ENCODE assay signal across 1 cellular context in the genomic region with DNA sequence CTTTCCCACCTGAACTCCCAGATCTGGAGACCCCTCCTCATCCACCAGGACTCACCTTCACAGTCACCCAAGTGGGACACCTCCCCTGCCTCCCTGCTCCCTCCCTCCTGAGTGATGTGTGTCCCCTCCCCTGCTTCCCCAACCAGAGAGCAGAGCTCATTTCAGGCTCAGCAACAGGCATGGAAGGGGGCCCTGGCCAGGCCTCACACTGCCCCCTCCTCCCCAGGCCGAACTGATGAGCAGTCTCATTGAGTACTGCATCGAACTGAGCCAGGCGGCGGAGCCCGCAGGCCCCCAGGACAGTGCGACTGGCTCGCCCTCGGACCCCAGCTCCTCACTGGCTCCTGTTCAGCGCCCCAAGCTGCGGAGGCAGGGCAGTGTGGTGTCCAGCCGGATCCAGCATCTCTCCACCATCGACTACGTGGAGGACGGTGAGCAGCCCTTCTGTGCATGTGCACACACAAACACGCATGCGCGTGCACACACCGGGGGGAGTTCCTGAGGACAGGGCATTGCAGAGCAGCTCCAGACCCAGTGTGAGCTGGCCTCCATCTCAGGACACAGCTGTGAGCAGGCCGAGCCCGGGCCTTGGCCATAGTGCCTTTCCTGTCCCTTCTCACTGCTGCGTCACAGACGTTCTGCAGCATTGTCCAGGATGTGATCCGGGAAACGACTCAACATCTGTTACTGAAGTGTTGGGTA.
A peak's percentile ranks its signal among the peaks of the same experiment; 100 is the strongest.
TF ChIP-seq lines count a peak whose summit lies in the region.

No MANE protein-coding gene starts in this region.

TF ChIP-seq in K562, 482 proteins besides CTCF, POLR2A, EP300 and RAD21:
- no peak for TF ChIP-seq POLR2G (IDR thresholded peaks at IDR 0.05; ENCODE audit: low read depth, low read length)
- peak; percentile 27; the same call in 1 of the 2 replicates for TF ChIP-seq RBFOX2 (IDR thresholded peaks at IDR 0.05; ENCODE audit: low read depth, low read length)
